18 cellular contexts compared by ENCODE assay signal in genomic region chr13:50842246-50842645, GRCh38. TPM values are rescaled to one million over a fixed set of nuclear protein-coding genes. Genes with fewer than 3 reads are reported as not detected.
DNase-seq lines count a peak whose midpoint lies in the region; ATAC-seq, FAIRE-seq and TF ChIP-seq lines count a peak whose summit lies in the region.
"Had no signal": no experiment of that assay in that cellular context is flagged by ENCODE, and none has a peak within 500 bp of the region (broad histone marks: within the 10 kb centered on the region; RNA-seq: fewer than 3 reads in every experiment).

No MANE protein-coding gene starts in this region.

- H3K27ac Mint-ChIP-seq in stimulated activated naive B cell treated with anti-CD40 and anti-IgM and Interleukin-4, amounts not matched to agents 10 μg/mL and 1 μg/mL and 100 μg/mL, for 72 hours, result no peak overlapping the region
- H3K27ac Mint-ChIP-seq: activated CD4-positive, alpha-beta memory T cell treated with anti-CD3 and anti-CD28 coated beads, Interleukin-2, amount 10 ng/mL, durations not matched to agents 7 days and 5 days; activated naive CD4-positive, alpha-beta T cell treated with anti-CD3 and anti-CD28 coated beads, Interleukin-2, amount 10 ng/mL, durations not matched to agents 7 days and 5 days; stimulated activated naive CD8-positive, alpha-beta T cell treated with anti-CD3 and anti-CD28 coated beads, Interleukin-15, amount 100 ng/mL, for 72 hours had no signal

- peaks cover 27 to 54% of the 10 kb centered on the region in 2 donors for H3K4me1 Mint-ChIP-seq in stimulated activated naive B cell treated with anti-CD40 and anti-IgM and Interleukin-4, amounts not matched to agents 10 μg/mL and 1 μg/mL and 100 μg/mL, for 72 hours

- no peaks in the 10 kb centered on the region for H3K9me3 Mint-ChIP-seq in stimulated activated naive B cell treated with anti-CD40 and anti-IgM and Interleukin-4, amounts not matched to agents 10 μg/mL and 1 μg/mL and 100 μg/mL, for 72 hours
- H3K9me3 Mint-ChIP-seq: activated CD4-positive, alpha-beta memory T cell treated with anti-CD3 and anti-CD28 coated beads, Interleukin-2, amount 10 ng/mL, durations not matched to agents 7 days and 5 days; activated naive CD4-positive, alpha-beta T cell treated with anti-CD3 and anti-CD28 coated beads, Interleukin-2, amount 10 ng/mL, durations not matched to agents 7 days and 5 days; stimulated activated naive CD8-positive, alpha-beta T cell treated with anti-CD3 and anti-CD28 coated beads, Interleukin-15, amount 100 ng/mL, for 72 hours had no signal

- 87% methylated on average over 4 of the region's 5 CpGs for WGBS in HUES64

- no peak for FAIRE-seq in GM12891 (lab: Jason Lieb, UNC)

- DNase-seq in SK-N-MC (ENCODE audit: low read depth, low spot score) (no peak), hippocampal formation (lab: John Stamatoyannopoulos, UW) (no peak), GM12891 (ENCODE audit: insufficient read length, low spot score) (no peak)
- no peak for DNase-seq in stimulated activated naive B cell treated with anti-CD40 and anti-IgM and Interleukin-4, amounts not matched to agents 10 μg/mL and 1 μg/mL and 100 μg/mL, for 72 hours
- DNase-seq in activated effector memory CD4-positive, alpha-beta T cell treated with anti-CD3 and anti-CD28 coated beads, Interleukin-2, amount 50 U/mL, for 16 hours, result no peak
- DNase-seq: activated CD4-positive, alpha-beta memory T cell treated with anti-CD3 and anti-CD28 coated beads, Interleukin-2, amount 10 ng/mL, durations not matched to agents 7 days and 5 days; activated naive CD4-positive, alpha-beta T cell treated with anti-CD3 and anti-CD28 coated beads, Interleukin-2, amount 10 ng/mL, durations not matched to agents 7 days and 5 days; AML-193; aorta; central memory CD4-positive, alpha-beta T cell; COR-L47; erythroblast; foreskin melanocyte; stimulated activated naive CD8-positive, alpha-beta T cell treated with anti-CD3 and anti-CD28 coated beads, Interleukin-15, amount 100 ng/mL, for 72 hours; transverse colon had no signal

- no peaks in the 10 kb centered on the region for H3K36me3 ChIP-seq in HUES64 (ENCODE audit: insufficient read depth, low read length)
- no peaks in the 10 kb centered on the region for H3K36me3 ChIP-seq in SK-N-MC (ENCODE audit: insufficient read depth, low read length)
- peaks cover 11% of the 10 kb centered on the region; the same call in 1 of the 2 replicates for H3K36me3 ChIP-seq in iPS-20b (ENCODE audit: insufficient read depth, low read depth, low read length)
- H3K36me3 ChIP-seq: transverse colon had no signal

- H3K4me3 Mint-ChIP-seq in stimulated activated naive B cell treated with anti-CD40 and anti-IgM and Interleukin-4, amounts not matched to agents 10 μg/mL and 1 μg/mL and 100 μg/mL, for 72 hours, result peak overlapping the region; percentile 59 to 73
- H3K4me3 Mint-ChIP-seq: activated CD4-positive, alpha-beta memory T cell treated with anti-CD3 and anti-CD28 coated beads, Interleukin-2, amount 10 ng/mL, durations not matched to agents 7 days and 5 days; activated naive CD4-positive, alpha-beta T cell treated with anti-CD3 and anti-CD28 coated beads, Interleukin-2, amount 10 ng/mL, durations not matched to agents 7 days and 5 days had no signal

- H3K27me3 ChIP-seq in HUES64 (ENCODE audit: insufficient read depth, low read length) (peaks cover 43% of the 10 kb centered on the region), iPS-20b (ENCODE audit: insufficient read depth, low read length) (peaks cover 48% of the 10 kb centered on the region)

- H3K9ac ChIP-seq in HUES64 (ENCODE audit: low read depth, low read length), result no peak overlapping the region
- no peak overlapping the region for H3K9ac ChIP-seq in SK-N-MC (ENCODE audit: insufficient read length)
- peak overlapping the region; percentile 60; the same call in 1 of the 2 replicates for H3K9ac ChIP-seq in iPS-20b (ENCODE audit: low read depth, low read length)

- H3K27ac ChIP-seq in HUES64 (ENCODE audit: low read depth, low read length) (no peak overlapping the region), SK-N-MC (0 out of 2 replicates have a peak overlapping the region, but pooled peaks have one; percentile 34), iPS-20b (ENCODE audit: low read length) (no peak overlapping the region)
- H3K27ac ChIP-seq: skin epidermis, transverse colon had no signal

- H3K4me1 ChIP-seq in HUES64 (ENCODE audit: insufficient read depth, low read length), result peaks cover 12% of the 10 kb centered on the region
- peaks cover 13% of the 10 kb centered on the region; the same call in 1 of the 2 replicates for H3K4me1 ChIP-seq in iPS-20b (ENCODE audit: insufficient read depth, low read length)

- no peak for TF ChIP-seq POLR2A in GM12891 (IDR thresholded peaks at IDR 0.05; ENCODE audit: low read depth, low read length)

- H3K4me3 ChIP-seq in HUES64 (ENCODE audit: low read length) (peak overlapping the region; percentile 58), SK-N-MC (no peak overlapping the region), iPS-20b (ENCODE audit: low read length) (peak overlapping the region; percentile 59)

- no peak for ATAC-seq in stimulated activated naive B cell treated with anti-CD40 and anti-IgM and Interleukin-4, amounts not matched to agents 10 μg/mL and 1 μg/mL and 100 μg/mL, for 72 hours (replicated peaks)

- peaks cover 0 to 11% of the 10 kb centered on the region in 2 donors for H3K27me3 Mint-ChIP-seq in stimulated activated naive B cell treated with anti-CD40 and anti-IgM and Interleukin-4, amounts not matched to agents 10 μg/mL and 1 μg/mL and 100 μg/mL, for 72 hours
- H3K27me3 Mint-ChIP-seq: activated CD4-positive, alpha-beta memory T cell treated with anti-CD3 and anti-CD28 coated beads, Interleukin-2, amount 10 ng/mL, durations not matched to agents 7 days and 5 days had no signal

- H3K9me3 ChIP-seq in HUES64 (ENCODE audit: insufficient read depth, low read depth, low read length) (no peaks in the 10 kb centered on the region), SK-N-MC (ENCODE audit: low read depth, low read length) (no peaks in the 10 kb centered on the region), iPS-20b (ENCODE audit: insufficient read depth, low read depth, low read length) (no peaks in the 10 kb centered on the region)
- H3K9me3 ChIP-seq: transverse colon had no signal

- peaks cover 0 to 3% of the 10 kb centered on the region in 2 donors for H3K36me3 Mint-ChIP-seq in stimulated activated naive B cell treated with anti-CD40 and anti-IgM and Interleukin-4, amounts not matched to agents 10 μg/mL and 1 μg/mL and 100 μg/mL, for 72 hours
- H3K36me3 Mint-ChIP-seq: activated naive CD4-positive, alpha-beta T cell treated with anti-CD3 and anti-CD28 coated beads, Interleukin-2, amount 10 ng/mL, durations not matched to agents 7 days and 5 days had no signal

TF ChIP-seq in GM12891, 5 proteins besides CTCF, POLR2A, EP300 and RAD21:
- no peak for TF ChIP-seq POLR2AphosphoS5 (IDR thresholded peaks at IDR 0.05; ENCODE audit: low read depth, low read length)
- TF ChIP-seq TAF1 (IDR thresholded peaks at IDR 0.05; ENCODE audit: low read depth, low read length), result no peak
- TF ChIP-seq SPI1 (IDR thresholded peaks at IDR 0.05; ENCODE audit: low read depth, low read length), result no peak
TF ChIP-seq in GM12891: peak in this region for 0.

RNA-seq across cellular contexts. Expression of gene DLEU7, which starts 1.2 kb away (rescaled TPM):
- 4.5 TPM for polyA plus RNA-seq in HUES64 (2013, experiment 1 of 2)
- 4.2 TPM for polyA plus RNA-seq in HUES64 (2013, experiment 2 of 2)
- 0.18 TPM for polyA plus RNA-seq in GM12891 (2012; ENCODE audit: low read depth, missing spikeins)
